ENCODE assay signal across 8 cellular contexts in genomic region chr2:18061717-18062116, GRCh38.
"Had no signal": no experiment of that assay in that cellular context is flagged by ENCODE, and none has a peak within 500 bp of the region (broad histone marks: within the 10 kb centered on the region; RNA-seq: fewer than 3 reads in every experiment).

No MANE protein-coding gene starts in this region.

- FAIRE-seq: HepG2 had no signal

- H3K4me1 Mint-ChIP-seq: IgD-negative memory B cell had no signal

- H3K4me3 ChIP-seq: HAP-1 had no signal

- H3K36me3 Mint-ChIP-seq: IgD-negative memory B cell had no signal

- H3K4me3 Mint-ChIP-seq: HFFc6, IgD-negative memory B cell had no signal

- H3K9me3 ChIP-seq: HAP-1 had no signal

- H3K27ac Mint-ChIP-seq: HFFc6, IgD-negative memory B cell had no signal

- DNase-seq: GOT3, H7, HFFc6 had no signal

- H3K4me1 ChIP-seq: HAP-1 had no signal

- H3K9me3 Mint-ChIP-seq: HFFc6 had no signal

- H3K36me3 ChIP-seq: HAP-1 had no signal

- H3K27ac ChIP-seq: HL-60 had no signal

- ATAC-seq: HCT116, HepG2 had no signal
